In the genomic region with DNA sequence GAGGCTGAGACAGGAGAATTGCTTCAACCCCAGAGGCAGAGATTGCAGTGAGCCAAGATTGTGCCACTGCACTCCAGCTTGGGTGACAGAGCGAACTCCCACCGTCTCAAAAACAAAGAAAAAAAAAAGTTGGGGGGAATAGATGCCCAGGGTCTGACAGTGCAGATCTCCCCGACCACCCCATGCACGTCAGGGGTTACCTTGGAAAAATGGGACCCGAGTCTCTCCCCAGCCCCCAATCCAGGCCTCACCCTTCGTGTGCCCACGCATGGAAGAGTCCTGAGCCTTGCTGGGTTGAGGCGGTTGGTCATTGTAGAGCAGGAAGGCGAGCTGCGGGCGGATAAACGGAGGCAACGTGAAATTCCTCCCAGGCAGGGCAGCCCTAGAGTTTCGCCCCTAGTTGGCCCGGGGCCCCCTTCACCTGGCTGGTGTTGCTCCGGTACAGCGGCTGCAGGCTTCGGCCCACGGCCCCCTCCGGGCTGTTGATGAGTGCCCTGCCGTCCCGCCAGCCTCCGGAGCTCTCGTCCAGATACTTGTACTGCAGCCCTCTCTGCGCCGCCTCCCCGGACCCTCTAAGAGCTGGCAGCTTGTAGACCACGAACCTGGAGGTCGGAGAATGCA, we compare ENCODE assay signal across 7 cellular contexts. TPM values are rescaled to one million over a fixed set of nuclear protein-coding genes. Genes with fewer than 3 reads are reported as not detected.
A peak's percentile ranks its signal among the peaks of the same experiment; 100 is the strongest.
DNase-seq lines count a peak whose midpoint lies in the region; ATAC-seq and TF ChIP-seq lines count a peak whose summit lies in the region.

No MANE protein-coding gene starts in this region.

- peak overlapping the region; percentile 88 for H3K4me3 Mint-ChIP-seq in endothelial cell (ENCODE audit: unreplicated experiment)

- no peak for TF ChIP-seq CTCF in GM12864 (IDR thresholded peaks at IDR 0.05; ENCODE audit: low read depth, low read length, missing control alignments)
- TF ChIP-seq CTCF in RWPE2 (IDR thresholded peaks at IDR 0.05; ENCODE audit: poor library complexity, severe bottlenecking) = no peak
- TF ChIP-seq CTCF in endothelial cell (IDR thresholded peaks at IDR 0.05; ENCODE audit: unreplicated experiment) = no peak

- peaks cover 10% of the 10 kb centered on the region for H3K36me3 ChIP-seq in RWPE2 (ENCODE audit: low read depth)
- H3K36me3 ChIP-seq in mucosa of rectum (ENCODE audit: control insufficient read depth in 2 of 2, insufficient read depth in 2 of 2, low read length in 2 of 2) = peaks cover 6 to 13% of the 10 kb centered on the region in 2 donors

- H3K27ac ChIP-seq in RWPE2 (ENCODE audit: poor library complexity, severe bottlenecking) (peak overlapping the region; percentile 24), mucosa of rectum (ENCODE audit: low read depth in 2 of 2, low read length in 2 of 2) (peak overlapping the region; percentile 80 to 84)

- peak; percentile 42 for ATAC-seq in RWPE2 (ENCODE audit: low read depth)

- no peak overlapping the region for H3K27ac Mint-ChIP-seq in endothelial cell (ENCODE audit: unreplicated experiment)

- CTCF ChIA-PET in HEK293T (lab: Yijun Ruan, JAX) = no interaction called here

- H3K4me1 Mint-ChIP-seq in endothelial cell (ENCODE audit: unreplicated experiment) = no peaks in the 10 kb centered on the region

- H3K4me1 ChIP-seq in RWPE2 (ENCODE audit: insufficient read depth, poor library complexity, severe bottlenecking) (no peaks in the 10 kb centered on the region), mucosa of rectum (ENCODE audit: control insufficient read depth in 2 of 2, insufficient read depth in 2 of 2, low read length in 2 of 2) (peaks cover 13 to 14% of the 10 kb centered on the region in 2 donors)

- H3K27me3 ChIP-seq in RWPE2 (ENCODE audit: insufficient read depth, poor library complexity, severe bottlenecking) (no peaks in the 10 kb centered on the region), mucosa of rectum (ENCODE audit: control insufficient read depth in 2 of 2, insufficient read depth in 2 of 2, low read length in 2 of 2) (no peaks in the 10 kb centered on the region)

- H3K4me3 ChIP-seq in GM12864 (ENCODE audit: low read depth, low read length) (peak overlapping the region; percentile 75), RWPE2 (ENCODE audit: severe bottlenecking) (peak overlapping the region; percentile 60), mucosa of rectum (ENCODE audit: low read length in 2 of 2) (peak overlapping the region; percentile 83 to 89)

- H3K9me3 Mint-ChIP-seq in endothelial cell (ENCODE audit: unreplicated experiment) = no peaks in the 10 kb centered on the region

- DNase-seq in GM12864 (ENCODE audit: low read depth) (no peak), HEK293T (ENCODE audit: extremely low spot score) (peak; percentile 21), RWPE2 (ENCODE audit: low spot score) (no peak), endothelial cell (ENCODE audit: low spot score) (peak; percentile 37), 8988T (no peak), activated gamma-delta T cell (lab: John Stamatoyannopoulos, UW) (no peak)

- peaks cover 7% of the 10 kb centered on the region for H3K27me3 Mint-ChIP-seq in endothelial cell (ENCODE audit: unreplicated experiment)

- POLR2A ChIA-PET in HEK293T (lab: Yijun Ruan, JAX) = interaction anchor here (0.7 to 3.5 kb wide), 12 partner anchors 7 to 89 kb away, joined by 3 to 26 read pairs (median 4); a partner anchor contains a TSS

- H3K9me3 ChIP-seq in RWPE2 (ENCODE audit: severe bottlenecking) (peaks cover 11% of the 10 kb centered on the region), mucosa of rectum (ENCODE audit: control insufficient read depth in 2 of 2, low read length in 2 of 2) (peaks cover 0 to 5% of the 10 kb centered on the region in 2 donors)

- H3K36me3 Mint-ChIP-seq in endothelial cell (ENCODE audit: low read depth, unreplicated experiment) = peaks cover 3% of the 10 kb centered on the region

- H3K9ac ChIP-seq in mucosa of rectum (ENCODE audit: low read depth in 1 of 2, low read length in 2 of 2) = peak overlapping the region; percentile 87 to 88

TF ChIP-seq in HEK293T, 16 proteins besides CTCF, POLR2A, EP300 and RAD21:
- TF ChIP-seq CTBP1 (IDR thresholded peaks at IDR 0.05; ENCODE audit: borderline replicate concordance) (no peak), FOXA1 (IDR thresholded peaks at IDR 0.05) (no peak), BHLHE40 (IDR thresholded peaks at IDR 0.05; ENCODE audit: borderline replicate concordance) (no peak), FOXK2 (IDR thresholded peaks at IDR 0.05) (no peak)
TF ChIP-seq in HEK293T: peak in this region for 0.

RNA-seq across cellular contexts. Expression of a gene that starts 0.6 kb away (rescaled TPM):
- 12.2 TPM for total RNA-seq in endothelial cell (ENCODE audit: unreplicated experiment)

RNA-seq across cellular contexts. Expression of a gene that starts 6.3 kb away (rescaled TPM):
- total RNA-seq in endothelial cell (ENCODE audit: unreplicated experiment) = 0.54 TPM

RNA-seq across cellular contexts. Expression of a gene that starts 10.3 kb away (rescaled TPM):
- 20.0 TPM for total RNA-seq in endothelial cell (ENCODE audit: unreplicated experiment)

RNA-seq across cellular contexts. Expression of a gene that starts 38.4 kb away (rescaled TPM):
- not detected for total RNA-seq in endothelial cell (ENCODE audit: unreplicated experiment)

RNA-seq across cellular contexts. Expression of a gene that starts 42.3 kb away (rescaled TPM):
- 4.1 TPM for total RNA-seq in endothelial cell (ENCODE audit: unreplicated experiment)

Comparison
In these comparisons a context has a peak if more than half of its experiments do, and no peak if none do; other contexts are left out.
1. DNase-seq: peak in HEK293T (single experiment) and endothelial cell (single experiment); none in GM12864 (single experiment), RWPE2 (single experiment), 8988T (single experiment) and activated gamma-delta T cell (single experiment).
2. Peak in every context shown above with its lines, with median percentiles within 50 percentile points of each other: H3K4me3 ChIP-seq.